In the genomic region with DNA sequence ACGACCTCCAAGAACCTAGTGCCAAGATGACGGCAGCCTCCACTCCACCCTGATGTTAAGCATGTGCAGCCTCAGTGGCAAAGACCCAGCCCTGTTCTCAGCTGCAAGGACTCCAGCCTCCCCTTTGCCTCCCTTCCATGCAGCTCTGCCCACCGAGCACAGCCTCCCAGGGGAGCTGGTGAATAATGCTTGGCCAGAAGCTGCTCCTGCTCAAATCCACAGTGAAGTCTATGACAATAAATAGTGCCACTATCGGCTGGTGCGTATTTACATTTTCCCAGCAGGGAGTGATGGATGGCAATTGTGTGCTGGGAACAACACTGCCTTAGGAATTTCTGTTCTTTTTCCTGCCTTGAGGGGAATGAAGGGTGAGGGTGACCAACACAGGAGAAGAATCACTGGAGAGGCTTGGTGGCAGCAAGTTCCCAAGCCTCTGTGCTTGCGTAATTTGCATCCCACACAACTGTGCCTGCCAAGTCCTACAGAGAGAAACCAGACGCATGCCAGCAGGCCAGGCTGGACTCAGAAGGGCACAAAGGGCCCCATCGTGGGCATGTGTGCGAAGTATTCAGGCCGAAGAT, we compare ENCODE assay signal across 10 cellular contexts. TPM values are rescaled to one million over a fixed set of nuclear protein-coding genes. Genes with fewer than 3 reads are reported as not detected.
A peak's percentile ranks its signal among the peaks of the same experiment; 100 is the strongest.
DNase-seq lines count a peak whose midpoint lies in the region; ATAC-seq and TF ChIP-seq lines count a peak whose summit lies in the region.
"Had no signal": no experiment of that assay in that cellular context is flagged by ENCODE, and none has a peak within 500 bp of the region (broad histone marks: within the 10 kb centered on the region; RNA-seq: fewer than 3 reads in every experiment).

No MANE protein-coding gene starts in this region.

- POLR2A ChIA-PET in BJ (lab: Charles Lee) = no interaction called here

- no peaks in the 10 kb centered on the region for H3K4me1 ChIP-seq in psoas muscle
- no peaks in the 10 kb centered on the region for H3K4me1 ChIP-seq in HAP-1

- H3K27ac ChIP-seq in angular gyrus (ENCODE audit: low read depth, low read length) (peak overlapping the region; percentile 31), psoas muscle (no peak overlapping the region)

- 16 to 26% (median 22%) methylated on average over 10 of the region's 10 CpGs for WGBS in psoas muscle, 3 donors

- H3K4me3 ChIP-seq in BJ (ENCODE audit: low read depth, low read length) (no peak overlapping the region), psoas muscle (no peak overlapping the region), HAP-1 (no peak overlapping the region)

- H3K9me3 ChIP-seq in psoas muscle (no peaks in the 10 kb centered on the region), HAP-1 (no peaks in the 10 kb centered on the region)

- DNase-seq in BJ (ENCODE audit: low read depth) = peak; percentile 42
- peak; percentile 65 for DNase-seq in left cardiac atrium
- peak; percentile 56 to 62 for DNase-seq in psoas muscle
- no peak for DNase-seq in HAP-1 (ENCODE audit: low spot score in 2 of 2)
- no peak for DNase-seq in NCI-H1694 (lab: John Stamatoyannopoulos, UW)
- DNase-seq in stimulated activated CD4-positive, alpha-beta T cell treated with anti-CD3 and anti-CD28 coated beads, Interleukin-4, amount 100 ng/mL, for 1 hour = no peak
- no peak for DNase-seq in stimulated activated naive CD4-positive, alpha-beta T cell (lab: John Stamatoyannopoulos, UW)
- DNase-seq: activated CD4-positive, alpha-beta T cell treated with anti-CD3 and anti-CD28 coated beads for 36 hours; effector CD4-positive, alpha-beta T cell had no signal

- TF ChIP-seq CTCF in BJ (IDR thresholded peaks at IDR 0.05; ENCODE audit: insufficient read depth, low read depth, low read length) (no peak), psoas muscle (IDR thresholded peaks at IDR 0.05) (no peak)

- H3K36me3 ChIP-seq in BJ (ENCODE audit: control insufficient read depth, insufficient read depth, low read length) = peaks cover 5% of the 10 kb centered on the region; the same call in 1 of the 2 replicates
- H3K36me3 ChIP-seq in psoas muscle (ENCODE audit: insufficient read depth in 1 of 2, low read depth in 1 of 2) = no peaks in the 10 kb centered on the region
- H3K36me3 ChIP-seq in HAP-1 (replicated peaks) = no peaks in the 10 kb centered on the region

- in situ Hi-C loops in HAP-1 (cut with MboI; ENCODE audit: low sequenced_read_pairs) = no loop called here

- H3K27me3 ChIP-seq in BJ (ENCODE audit: control insufficient read depth, insufficient read depth, low read length) = no peaks in the 10 kb centered on the region
- H3K27me3 ChIP-seq in psoas muscle (ENCODE audit: insufficient read depth in 3 of 3, low read length in 2 of 3) = peaks cover 0 to 10% (median 1%) of the 10 kb centered on the region in 3 donors
- H3K27me3 ChIP-seq in HAP-1 (ENCODE audit: low read depth) = no peaks in the 10 kb centered on the region

- CTCF ChIA-PET in BJ (lab: Yijun Ruan, JAX) = interaction anchor here (0.6 kb wide), 1 partner anchor 12 kb away, joined by 3 read pairs; no protein-coding TSS in a partner anchor

- ATAC-seq in left cardiac atrium (peak; percentile 50 to 86), psoas muscle (peak in 3 of 4 donors; percentile 27 to 53 (median 36))
- ATAC-seq: activated CD4-positive, alpha-beta T cell treated with anti-CD3 and anti-CD28 coated beads for 36 hours had no signal

- intact Hi-C loops in left cardiac atrium (cut with DNase I) (no loop called here), psoas muscle (cut with DNase I) (no loop called here)

RNA-seq across cellular contexts. Expression of gene TC2N, which starts 29.9 kb away (rescaled TPM):
- 0.05 and 0.18 TPM in 2 replicates for polyA plus RNA-seq in BJ (2011; rRNA removed)
- polyA minus RNA-seq in BJ (2011; rRNA and poly(A)+ RNA removed) = 0.28 and 0.67 TPM in 2 replicates
- 10 to 100 TPM in 1 of 2 donors, 1 to 10 TPM in 1; 9.8 to 20.8 TPM for total RNA-seq in left cardiac atrium
- 1 to 10 TPM; 1.5 to 4.3 (median 2.9) TPM for total RNA-seq in psoas muscle
- 1 to 10 TPM; 1.2 to 2.3 (median 1.7) TPM for polyA plus RNA-seq in psoas muscle

RNA-seq across cellular contexts. Expression of gene FBLN5, which starts 50.3 kb away (rescaled TPM):
- polyA plus RNA-seq in BJ (2011; rRNA removed) = 135 and 158 TPM in 2 replicates
- polyA minus RNA-seq in BJ (2011; rRNA and poly(A)+ RNA removed) = 63.6 and 91.5 TPM in 2 replicates
- 100 to 1,000 TPM; 121 to 122 TPM for total RNA-seq in left cardiac atrium
- total RNA-seq in psoas muscle = 10 to 100 TPM; 15.4 to 37.8 (median 22.7) TPM
- 10 to 100 TPM; 12.3 to 18.0 (median 14.7) TPM for polyA plus RNA-seq in psoas muscle

Comparison
In these comparisons a context has a peak if more than half of its experiments do, and no peak if none do; other contexts are left out.
1. DNase-seq: peak in BJ (single experiment), left cardiac atrium (single experiment) and psoas muscle (2 of 2); none in HAP-1 (0 of 2), NCI-H1694 (single experiment), stimulated activated CD4-positive, alpha-beta T cell treated with anti-CD3 and anti-CD28 coated beads, Interleukin-4, amount 100 ng/mL, for 1 hour (single experiment) and stimulated activated naive CD4-positive, alpha-beta T cell (0 of 6).